ENCODE assay signal across 35 cellular contexts in genomic region chr4:38822748-38823303, GRCh38. TPM values are rescaled to one million over a fixed set of nuclear protein-coding genes. Genes with fewer than 3 reads are reported as not detected.
"Had no signal": no experiment of that assay in that cellular context is flagged by ENCODE, and none has a peak within 500 bp of the region (broad histone marks: within the 10 kb centered on the region; RNA-seq: fewer than 3 reads in every experiment).

No MANE protein-coding gene starts in this region.

- H3K4me1 Mint-ChIP-seq: brain had no signal

- H3K4me3 ChIP-seq: ascending aorta, breast epithelium, cardiac muscle cell, colonic mucosa, esophagus squamous epithelium, gastroesophageal sphincter, heart right ventricle, hepatocyte had no signal

- DNase-seq: activated CD4-positive, alpha-beta memory T cell treated with anti-CD3 and anti-CD28 coated beads, Interleukin-2, amount 10 ng/mL, durations not matched to agents 7 days and 5 days; activated CD4-positive, alpha-beta T cell treated with anti-CD3 and anti-CD28 coated beads for 1 hour; activated CD4-positive, alpha-beta T cell treated with anti-CD3 and anti-CD28 coated beads for 4 hours; activated CD4-positive, alpha-beta T cell treated with anti-CD3 and anti-CD28 coated beads, Interleukin-2, amount 10 ng/mL, durations not matched to agents 7 days and 5 days; activated CD4-positive, alpha-beta T cell treated with anti-CD3 and anti-CD28 coated beads, Interleukin-2, amount 50 U/mL, for 4 hours; activated CD8-positive, alpha-beta memory T cell treated with anti-CD3 and anti-CD28 coated beads, Interleukin-2, amount 50 U/mL, for 48 hours; activated gamma-delta T cell; activated naive CD4-positive, alpha-beta T cell; activated naive CD4-positive, alpha-beta T cell treated with anti-CD3 and anti-CD28 coated beads, Interleukin-2, amount 10 ng/mL, durations not matched to agents 7 days and 5 days; activated naive CD8-positive, alpha-beta T cell treated with anti-CD3 and anti-CD28 coated beads, Interleukin-2, amount 10 ng/mL, durations not matched to agents 7 days and 5 days; activated T-cell treated with anti-CD3 and anti-CD28 coated beads for 4 hours; activated T-cell treated with anti-CD3 and anti-CD28 coated beads, Interleukin-2, amount 50 U/mL, for 24 hours; activated T-cell treated with anti-CD3 and anti-CD28 coated beads, Interleukin-2, amount 50 U/mL, for 72 hours; central memory CD4-positive, alpha-beta T cell; cerebellar nuclear complex; colonic mucosa; effector CD8-positive, alpha-beta T cell; esophagus squamous epithelium; foreskin melanocyte; heart right ventricle; T1000 had no signal

- H3K27me3 Mint-ChIP-seq: activated CD4-positive, alpha-beta memory T cell treated with anti-CD3 and anti-CD28 coated beads, Interleukin-2, amount 10 ng/mL, durations not matched to agents 7 days and 5 days; activated naive CD8-positive, alpha-beta T cell treated with anti-CD3 and anti-CD28 coated beads, Interleukin-2, amount 10 ng/mL, durations not matched to agents 7 days and 5 days; activated T-cell treated with anti-CD3 and anti-CD28 coated beads, Interleukin-2, amount 50 U/mL, for 24 hours had no signal

- FAIRE-seq: endothelial cell of umbilical vein had no signal

- H3K27ac ChIP-seq: ascending aorta, breast epithelium, cardiac muscle cell, colonic mucosa, epithelial cell of prostate, esophagus squamous epithelium, gastroesophageal sphincter, heart right ventricle, hepatocyte had no signal

- H3K27me3 ChIP-seq: ascending aorta, breast epithelium, cardiac muscle cell, colonic mucosa, esophagus squamous epithelium, gastroesophageal sphincter, heart right ventricle, hepatocyte had no signal

- ATAC-seq: activated naive CD4-positive, alpha-beta T cell treated with anti-CD3 and anti-CD28 coated beads, Interleukin-2, amount 50 U/mL, for 72 hours; activated T-cell treated with anti-CD3 and anti-CD28 coated beads, Interleukin-2, amount 50 U/mL, for 72 hours; gastroesophageal sphincter; heart right ventricle had no signal

- H3K36me3 Mint-ChIP-seq: brain had no signal

- H3K4me3 Mint-ChIP-seq: activated CD4-positive, alpha-beta memory T cell treated with anti-CD3 and anti-CD28 coated beads, Interleukin-2, amount 10 ng/mL, durations not matched to agents 7 days and 5 days; activated CD4-positive, alpha-beta T cell treated with anti-CD3 and anti-CD28 coated beads, Interleukin-2, amount 10 ng/mL, durations not matched to agents 7 days and 5 days; activated naive CD4-positive, alpha-beta T cell treated with anti-CD3 and anti-CD28 coated beads, Interleukin-2, amount 10 ng/mL, durations not matched to agents 7 days and 5 days; activated naive CD8-positive, alpha-beta T cell treated with anti-CD3 and anti-CD28 coated beads, Interleukin-2, amount 10 ng/mL, durations not matched to agents 7 days and 5 days; activated T-cell treated with anti-CD3 and anti-CD28 coated beads, Interleukin-2, amount 50 U/mL, for 24 hours; activated T-cell treated with anti-CD3 and anti-CD28 coated beads, Interleukin-2, amount 50 U/mL, for 72 hours; brain; T-helper 2 cell treated with Interferon-gamma antibody and Interleukin-4, amounts not matched to agents 5 μg/mL and 100 μg/mL, for 36 hours had no signal

- H3K36me3 ChIP-seq: ascending aorta, breast epithelium, cardiac muscle cell, colonic mucosa, esophagus squamous epithelium, gastroesophageal sphincter had no signal

- H3K27ac Mint-ChIP-seq: activated CD4-positive, alpha-beta memory T cell treated with anti-CD3 and anti-CD28 coated beads, Interleukin-2, amount 10 ng/mL, durations not matched to agents 7 days and 5 days; activated CD4-positive, alpha-beta T cell treated with anti-CD3 and anti-CD28 coated beads, Interleukin-2, amount 10 ng/mL, durations not matched to agents 7 days and 5 days; activated naive CD4-positive, alpha-beta T cell treated with anti-CD3 and anti-CD28 coated beads, Interleukin-2, amount 10 ng/mL, durations not matched to agents 7 days and 5 days; activated naive CD4-positive, alpha-beta T cell treated with anti-CD3 and anti-CD28 coated beads, Interleukin-2, amount 50 U/mL, for 72 hours; activated naive CD8-positive, alpha-beta T cell treated with anti-CD3 and anti-CD28 coated beads, Interleukin-2, amount 10 ng/mL, durations not matched to agents 7 days and 5 days; activated T-cell treated with anti-CD3 and anti-CD28 coated beads, Interleukin-2, amount 50 U/mL, for 24 hours; activated T-cell treated with anti-CD3 and anti-CD28 coated beads, Interleukin-2, amount 50 U/mL, for 72 hours; brain; T-helper 2 cell treated with Interferon-gamma antibody and Interleukin-4, amounts not matched to agents 5 μg/mL and 100 μg/mL, for 36 hours had no signal

- H3K4me1 ChIP-seq: ascending aorta, breast epithelium, colonic mucosa, gastroesophageal sphincter had no signal

- H3K9me3 ChIP-seq: ascending aorta, breast epithelium, colonic mucosa, esophagus squamous epithelium, gastroesophageal sphincter had no signal

RNA-seq across cellular contexts. Expression of gene TLR1, which starts 18.2 kb away (rescaled TPM):
- polyA plus RNA-seq: cardiac muscle cell had no signal

RNA-seq across cellular contexts. Expression of gene TLR6, which starts 33.8 kb away (rescaled TPM):
- polyA plus RNA-seq: cardiac muscle cell had no signal

RNA-seq across cellular contexts. Expression of gene TLR10, which starts 40.0 kb away (rescaled TPM):
- total RNA-seq: ascending aorta, cardiac muscle cell, dermis microvascular lymphatic vessel endothelial cell, endothelial cell of umbilical vein, fibroblast of lung, fibroblast of villous mesenchyme, glomerular endothelial cell, hepatocyte had no signal
- polyA plus RNA-seq: cardiac muscle cell, endothelial cell of umbilical vein, fibroblast of lung, hepatocyte had no signal
